1 cellular context compared by ENCODE assay signal in the genomic region with DNA sequence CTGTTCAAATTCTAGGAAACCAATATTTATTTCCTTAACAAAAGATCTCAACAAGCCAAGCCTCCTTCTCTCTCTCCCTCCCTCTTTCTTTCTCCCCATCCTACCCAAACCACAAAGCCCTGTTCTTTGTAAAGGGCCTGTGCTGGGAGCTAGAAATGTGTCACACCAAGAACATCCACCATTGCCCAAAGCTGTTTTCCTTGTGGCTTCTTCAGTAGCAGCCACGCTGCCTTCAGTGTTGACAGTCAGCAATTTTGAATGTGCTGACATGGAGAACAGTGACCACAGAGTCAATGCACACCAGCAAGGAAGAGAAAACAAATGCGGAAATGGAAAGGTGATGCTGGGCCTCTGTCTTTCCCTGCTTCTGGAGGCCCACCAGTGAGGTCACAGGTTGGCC.
TF ChIP-seq lines count a peak whose summit lies in the region.

No MANE protein-coding gene starts in this region.

TF ChIP-seq in GM23338, 12 proteins besides CTCF, POLR2A, EP300 and RAD21 (continued from another document):
- TF ChIP-seq, protein P1, sequence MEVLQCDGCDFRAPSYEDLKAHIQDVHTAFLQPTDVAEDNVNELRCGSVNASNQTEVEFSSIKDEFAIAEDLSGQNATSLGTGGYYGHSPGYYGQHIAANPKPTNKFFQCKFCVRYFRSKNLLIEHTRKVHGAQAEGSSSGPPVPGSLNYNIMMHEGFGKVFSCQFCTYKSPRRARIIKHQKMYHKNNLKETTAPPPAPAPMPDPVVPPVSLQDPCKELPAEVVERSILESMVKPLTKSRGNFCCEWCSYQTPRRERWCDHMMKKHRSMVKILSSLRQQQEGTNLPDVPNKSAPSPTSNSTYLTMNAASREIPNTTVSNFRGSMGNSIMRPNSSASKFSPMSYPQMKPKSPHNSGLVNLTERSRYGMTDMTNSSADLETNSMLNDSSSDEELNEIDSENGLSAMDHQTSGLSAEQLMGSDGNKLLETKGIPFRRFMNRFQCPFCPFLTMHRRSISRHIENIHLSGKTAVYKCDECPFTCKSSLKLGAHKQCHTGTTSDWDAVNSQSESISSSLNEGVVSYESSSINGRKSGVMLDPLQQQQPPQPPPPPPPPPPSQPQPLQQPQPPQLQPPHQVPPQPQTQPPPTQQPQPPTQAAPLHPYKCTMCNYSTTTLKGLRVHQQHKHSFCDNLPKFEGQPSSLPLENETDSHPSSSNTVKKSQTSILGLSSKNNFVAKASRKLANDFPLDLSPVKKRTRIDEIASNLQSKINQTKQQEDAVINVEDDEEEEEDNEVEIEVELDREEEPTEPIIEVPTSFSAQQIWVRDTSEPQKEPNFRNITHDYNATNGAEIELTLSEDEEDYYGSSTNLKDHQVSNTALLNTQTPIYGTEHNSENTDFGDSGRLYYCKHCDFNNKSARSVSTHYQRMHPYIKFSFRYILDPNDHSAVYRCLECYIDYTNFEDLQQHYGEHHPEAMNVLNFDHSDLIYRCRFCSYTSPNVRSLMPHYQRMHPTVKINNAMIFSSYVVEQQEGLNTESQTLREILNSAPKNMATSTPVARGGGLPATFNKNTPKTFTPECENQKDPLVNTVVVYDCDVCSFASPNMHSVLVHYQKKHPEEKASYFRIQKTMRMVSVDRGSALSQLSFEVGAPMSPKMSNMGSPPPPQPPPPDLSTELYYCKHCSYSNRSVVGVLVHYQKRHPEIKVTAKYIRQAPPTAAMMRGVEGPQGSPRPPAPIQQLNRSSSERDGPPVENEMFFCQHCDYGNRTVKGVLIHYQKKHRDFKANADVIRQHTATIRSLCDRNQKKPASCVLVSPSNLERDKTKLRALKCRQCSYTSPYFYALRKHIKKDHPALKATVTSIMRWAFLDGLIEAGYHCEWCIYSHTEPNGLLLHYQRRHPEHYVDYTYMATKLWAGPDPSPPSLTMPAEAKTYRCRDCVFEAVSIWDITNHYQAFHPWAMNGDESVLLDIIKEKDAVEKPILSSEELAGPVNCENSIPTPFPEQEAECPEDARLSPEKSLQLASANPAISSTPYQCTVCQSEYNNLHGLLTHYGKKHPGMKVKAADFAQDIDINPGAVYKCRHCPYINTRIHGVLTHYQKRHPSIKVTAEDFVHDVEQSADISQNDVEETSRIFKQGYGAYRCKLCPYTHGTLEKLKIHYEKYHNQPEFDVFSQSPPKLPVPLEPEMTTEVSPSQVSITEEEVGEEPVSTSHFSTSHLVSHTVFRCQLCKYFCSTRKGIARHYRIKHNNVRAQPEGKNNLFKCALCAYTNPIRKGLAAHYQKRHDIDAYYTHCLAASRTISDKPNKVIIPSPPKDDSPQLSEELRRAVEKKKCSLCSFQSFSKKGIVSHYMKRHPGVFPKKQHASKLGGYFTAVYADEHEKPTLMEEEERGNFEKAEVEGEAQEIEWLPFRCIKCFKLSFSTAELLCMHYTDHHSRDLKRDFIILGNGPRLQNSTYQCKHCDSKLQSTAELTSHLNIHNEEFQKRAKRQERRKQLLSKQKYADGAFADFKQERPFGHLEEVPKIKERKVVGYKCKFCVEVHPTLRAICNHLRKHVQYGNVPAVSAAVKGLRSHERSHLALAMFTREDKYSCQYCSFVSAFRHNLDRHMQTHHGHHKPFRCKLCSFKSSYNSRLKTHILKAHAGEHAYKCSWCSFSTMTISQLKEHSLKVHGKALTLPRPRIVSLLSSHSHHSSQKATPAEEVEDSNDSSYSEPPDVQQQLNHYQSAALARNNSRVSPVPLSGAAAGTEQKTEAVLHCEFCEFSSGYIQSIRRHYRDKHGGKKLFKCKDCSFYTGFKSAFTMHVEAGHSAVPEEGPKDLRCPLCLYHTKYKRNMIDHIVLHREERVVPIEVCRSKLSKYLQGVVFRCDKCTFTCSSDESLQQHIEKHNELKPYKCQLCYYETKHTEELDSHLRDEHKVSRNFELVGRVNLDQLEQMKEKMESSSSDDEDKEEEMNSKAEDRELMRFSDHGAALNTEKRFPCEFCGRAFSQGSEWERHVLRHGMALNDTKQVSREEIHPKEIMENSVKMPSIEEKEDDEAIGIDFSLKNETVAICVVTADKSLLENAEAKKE (CRISPR knock-in tag; IDR thresholded peaks at IDR 0.05): no peak
- TF ChIP-seq STAT1 (IDR thresholded peaks at IDR 0.05; ENCODE audit: unreplicated experiment) (no peak), ZNF331 (CRISPR knock-in tag; IDR thresholded peaks at IDR 0.05; ENCODE audit: low read depth) (no peak)
- TF ChIP-seq, protein P2, sequence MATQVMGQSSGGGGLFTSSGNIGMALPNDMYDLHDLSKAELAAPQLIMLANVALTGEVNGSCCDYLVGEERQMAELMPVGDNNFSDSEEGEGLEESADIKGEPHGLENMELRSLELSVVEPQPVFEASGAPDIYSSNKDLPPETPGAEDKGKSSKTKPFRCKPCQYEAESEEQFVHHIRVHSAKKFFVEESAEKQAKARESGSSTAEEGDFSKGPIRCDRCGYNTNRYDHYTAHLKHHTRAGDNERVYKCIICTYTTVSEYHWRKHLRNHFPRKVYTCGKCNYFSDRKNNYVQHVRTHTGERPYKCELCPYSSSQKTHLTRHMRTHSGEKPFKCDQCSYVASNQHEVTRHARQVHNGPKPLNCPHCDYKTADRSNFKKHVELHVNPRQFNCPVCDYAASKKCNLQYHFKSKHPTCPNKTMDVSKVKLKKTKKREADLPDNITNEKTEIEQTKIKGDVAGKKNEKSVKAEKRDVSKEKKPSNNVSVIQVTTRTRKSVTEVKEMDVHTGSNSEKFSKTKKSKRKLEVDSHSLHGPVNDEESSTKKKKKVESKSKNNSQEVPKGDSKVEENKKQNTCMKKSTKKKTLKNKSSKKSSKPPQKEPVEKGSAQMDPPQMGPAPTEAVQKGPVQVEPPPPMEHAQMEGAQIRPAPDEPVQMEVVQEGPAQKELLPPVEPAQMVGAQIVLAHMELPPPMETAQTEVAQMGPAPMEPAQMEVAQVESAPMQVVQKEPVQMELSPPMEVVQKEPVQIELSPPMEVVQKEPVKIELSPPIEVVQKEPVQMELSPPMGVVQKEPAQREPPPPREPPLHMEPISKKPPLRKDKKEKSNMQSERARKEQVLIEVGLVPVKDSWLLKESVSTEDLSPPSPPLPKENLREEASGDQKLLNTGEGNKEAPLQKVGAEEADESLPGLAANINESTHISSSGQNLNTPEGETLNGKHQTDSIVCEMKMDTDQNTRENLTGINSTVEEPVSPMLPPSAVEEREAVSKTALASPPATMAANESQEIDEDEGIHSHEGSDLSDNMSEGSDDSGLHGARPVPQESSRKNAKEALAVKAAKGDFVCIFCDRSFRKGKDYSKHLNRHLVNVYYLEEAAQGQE (IDR thresholded peaks at IDR 0.05; ENCODE audit: unreplicated experiment): no peak
- TF ChIP-seq, protein P3, sequence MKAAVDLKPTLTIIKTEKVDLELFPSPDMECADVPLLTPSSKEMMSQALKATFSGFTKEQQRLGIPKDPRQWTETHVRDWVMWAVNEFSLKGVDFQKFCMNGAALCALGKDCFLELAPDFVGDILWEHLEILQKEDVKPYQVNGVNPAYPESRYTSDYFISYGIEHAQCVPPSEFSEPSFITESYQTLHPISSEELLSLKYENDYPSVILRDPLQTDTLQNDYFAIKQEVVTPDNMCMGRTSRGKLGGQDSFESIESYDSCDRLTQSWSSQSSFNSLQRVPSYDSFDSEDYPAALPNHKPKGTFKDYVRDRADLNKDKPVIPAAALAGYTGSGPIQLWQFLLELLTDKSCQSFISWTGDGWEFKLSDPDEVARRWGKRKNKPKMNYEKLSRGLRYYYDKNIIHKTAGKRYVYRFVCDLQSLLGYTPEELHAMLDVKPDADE (IDR thresholded peaks at IDR 0.05): no peak
